In the genomic region with DNA sequence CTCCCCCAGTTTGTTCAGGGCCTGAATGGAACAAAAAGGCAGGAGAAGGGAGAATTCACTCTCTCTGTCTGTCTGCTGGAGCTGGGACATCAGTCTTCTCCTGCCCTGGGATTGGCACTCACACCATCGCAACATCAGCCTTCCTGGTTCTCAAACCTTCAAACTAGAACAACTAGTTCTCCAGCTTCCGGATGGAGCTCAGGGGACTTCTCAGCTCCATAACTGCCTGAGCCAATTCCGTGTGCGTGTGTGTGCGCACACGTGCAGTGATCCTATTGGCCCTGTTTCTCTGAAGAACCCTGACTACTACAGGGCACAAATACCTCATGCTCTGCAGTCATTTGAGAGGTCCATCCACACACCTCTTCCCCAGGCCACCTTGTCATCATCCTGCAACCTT, we compare ENCODE assay signal across 15 cellular contexts. TPM values are rescaled to one million over a fixed set of nuclear protein-coding genes. Genes with fewer than 3 reads are reported as not detected.
DNase-seq lines count a peak whose midpoint lies in the region; ATAC-seq, FAIRE-seq and TF ChIP-seq lines count a peak whose summit lies in the region.
"Had no signal": no experiment of that assay in that cellular context is flagged by ENCODE, and none has a peak within 500 bp of the region (broad histone marks: within the 10 kb centered on the region; RNA-seq: fewer than 3 reads in every experiment).

No MANE protein-coding gene starts in this region.

- peaks cover 5% of the 10 kb centered on the region for H3K27me3 ChIP-seq in bronchial epithelial cell (ENCODE audit: control insufficient read depth, insufficient read depth, low read length)
- no peaks in the 10 kb centered on the region for H3K27me3 ChIP-seq in prostate gland (replicated peaks; ENCODE audit: insufficient read depth)

- TF ChIP-seq CTCF in LNCaP clone FGC (IDR thresholded peaks at IDR 0.05; ENCODE audit: control insufficient read depth, extremely low read depth, insufficient read depth) (no peak), bronchial epithelial cell (IDR thresholded peaks at IDR 0.05; ENCODE audit: insufficient read depth, low read length, severe bottlenecking) (no peak), prostate gland (IDR thresholded peaks at IDR 0.05) (no peak)

- FAIRE-seq in bronchial epithelial cell (lab: Jason Lieb, UNC): peak; percentile 73
- FAIRE-seq: GM12878 had no signal

- H3K27ac ChIP-seq in prostate gland: no peak overlapping the region
- H3K27ac ChIP-seq: 22Rv1 had no signal

- H3K4me3 ChIP-seq in LNCaP clone FGC (ENCODE audit: low read depth, low read length) (no peak overlapping the region), bronchial epithelial cell (ENCODE audit: low read depth, low read length) (no peak overlapping the region), prostate gland (no peak overlapping the region)
- H3K4me3 ChIP-seq: GM12878, GM23338 had no signal

- intact Hi-C loops in prostate gland (cut with DNase I): no loop called here

- H3K36me3 ChIP-seq in bronchial epithelial cell (ENCODE audit: control insufficient read depth, insufficient read depth, low read length) (no peaks in the 10 kb centered on the region), prostate gland (no peaks in the 10 kb centered on the region)

- 43% methylated on average over 6 of the region's 6 CpGs for WGBS in prostate gland

- no peak for TF ChIP-seq POLR2A in prostate gland (IDR thresholded peaks at IDR 0.05)

- no peaks in the 10 kb centered on the region for H3K4me1 ChIP-seq in prostate gland (replicated peaks)
- H3K4me1 ChIP-seq: Caco-2 had no signal

- no peak for ATAC-seq in SK-N-SH treated with all-trans-retinoic acid at 6 μM for 48 hours
- ATAC-seq in GM18909 (IDR thresholded peaks at IDR 0.05; ENCODE audit: poor library complexity, unreplicated experiment): no peak
- ATAC-seq: GM12878, GM23338 had no signal

- H3K9me3 ChIP-seq in prostate gland: no peaks in the 10 kb centered on the region
- H3K9me3 ChIP-seq: Caco-2 had no signal

- peak; percentile 53 for DNase-seq in DMS53 (lab: John Stamatoyannopoulos, UW)
- no peak for DNase-seq in DMS53 treated with DMSO at 0.1 percent for 48 hours (lab: John Stamatoyannopoulos, UW; ENCODE audit: unreplicated experiment)
- peak; percentile 77 for DNase-seq in LNCaP clone FGC (ENCODE audit: low read depth)
- peak; percentile 23 for DNase-seq in bronchial epithelial cell (ENCODE audit: low read depth)
- DNase-seq in prostate gland (ENCODE audit: low spot score): peak; percentile 28
- DNase-seq: Caco-2; CD8-positive, alpha-beta memory T cell; DMS79; H7; IMR-90 had no signal

TF ChIP-seq in SK-N-SH treated with all-trans-retinoic acid at 6 μM for 48 hours, 23 proteins besides CTCF, POLR2A, EP300 and RAD21:
- TF ChIP-seq, protein P1, sequence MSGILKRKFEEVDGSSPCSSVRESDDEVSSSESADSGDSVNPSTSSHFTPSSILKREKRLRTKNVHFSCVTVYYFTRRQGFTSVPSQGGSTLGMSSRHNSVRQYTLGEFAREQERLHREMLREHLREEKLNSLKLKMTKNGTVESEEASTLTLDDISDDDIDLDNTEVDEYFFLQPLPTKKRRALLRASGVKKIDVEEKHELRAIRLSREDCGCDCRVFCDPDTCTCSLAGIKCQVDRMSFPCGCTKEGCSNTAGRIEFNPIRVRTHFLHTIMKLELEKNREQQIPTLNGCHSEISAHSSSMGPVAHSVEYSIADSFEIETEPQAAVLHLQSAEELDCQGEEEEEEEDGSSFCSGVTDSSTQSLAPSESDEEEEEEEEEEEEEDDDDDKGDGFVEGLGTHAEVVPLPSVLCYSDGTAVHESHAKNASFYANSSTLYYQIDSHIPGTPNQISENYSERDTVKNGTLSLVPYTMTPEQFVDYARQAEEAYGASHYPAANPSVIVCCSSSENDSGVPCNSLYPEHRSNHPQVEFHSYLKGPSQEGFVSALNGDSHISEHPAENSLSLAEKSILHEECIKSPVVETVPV (CRISPR knock-in tag; IDR thresholded peaks at IDR 0.05): no peak
- TF ChIP-seq OSR1 (CRISPR knock-in tag; IDR thresholded peaks at IDR 0.05): no peak
- TF ChIP-seq, protein P2, sequence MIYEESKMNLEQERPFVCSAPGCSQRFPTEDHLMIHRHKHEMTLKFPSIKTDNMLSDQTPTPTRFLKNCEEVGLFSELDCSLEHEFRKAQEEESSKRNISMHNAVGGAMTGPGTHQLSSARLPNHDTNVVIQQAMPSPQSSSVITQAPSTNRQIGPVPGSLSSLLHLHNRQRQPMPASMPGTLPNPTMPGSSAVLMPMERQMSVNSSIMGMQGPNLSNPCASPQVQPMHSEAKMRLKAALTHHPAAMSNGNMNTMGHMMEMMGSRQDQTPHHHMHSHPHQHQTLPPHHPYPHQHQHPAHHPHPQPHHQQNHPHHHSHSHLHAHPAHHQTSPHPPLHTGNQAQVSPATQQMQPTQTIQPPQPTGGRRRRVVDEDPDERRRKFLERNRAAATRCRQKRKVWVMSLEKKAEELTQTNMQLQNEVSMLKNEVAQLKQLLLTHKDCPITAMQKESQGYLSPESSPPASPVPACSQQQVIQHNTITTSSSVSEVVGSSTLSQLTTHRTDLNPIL (CRISPR knock-in tag; IDR thresholded peaks at IDR 0.05; ENCODE audit: low read depth): no peak
- no peak for TF ChIP-seq ZFP30 (CRISPR knock-in tag; IDR thresholded peaks at IDR 0.05)
- no peak for TF ChIP-seq ZFP3 (CRISPR knock-in tag; IDR thresholded peaks at IDR 0.05)
- TF ChIP-seq SNAI2 (CRISPR knock-in tag; IDR thresholded peaks at IDR 0.05): no peak
- TF ChIP-seq ZNF565 (CRISPR knock-in tag; conservative IDR thresholded peaks at IDR 0.05; ENCODE audit: low read depth): no peak
- no peak for TF ChIP-seq ISL1 (CRISPR knock-in tag; IDR thresholded peaks at IDR 0.05)
- no peak for TF ChIP-seq TOX (CRISPR knock-in tag; IDR thresholded peaks at IDR 0.05; ENCODE audit: borderline replicate concordance)
- no peak for TF ChIP-seq RARB (CRISPR knock-in tag; IDR thresholded peaks at IDR 0.05)
- no peak for TF ChIP-seq GLIS3 (CRISPR knock-in tag; IDR thresholded peaks at IDR 0.05)
- TF ChIP-seq ZC3H10 (CRISPR knock-in tag; IDR thresholded peaks at IDR 0.05): no peak
- TF ChIP-seq TCF4 (CRISPR knock-in tag; IDR thresholded peaks at IDR 0.05; ENCODE audit: borderline replicate concordance): no peak
- TF ChIP-seq PPARA (CRISPR knock-in tag; IDR thresholded peaks at IDR 0.05; ENCODE audit: borderline replicate concordance): no peak
- TF ChIP-seq ESRRG (CRISPR knock-in tag; IDR thresholded peaks at IDR 0.05): no peak
TF ChIP-seq in SK-N-SH treated with all-trans-retinoic acid at 6 μM for 48 hours: peak in this region for 0.

RNA-seq across cellular contexts. Expression of a gene that starts 18.7 kb away (rescaled TPM):
- total RNA-seq in bronchial epithelial cell (4.7 and 8.3 TPM in 2 replicates), prostate gland (10 to 100 TPM; 52.7 to 69.5 TPM)
